In genomic region chr21:36260802-36261201, GRCh38 we compare ENCODE assay signal across 8 cellular contexts. TPM values are rescaled to one million over a fixed set of nuclear protein-coding genes. Genes with fewer than 3 reads are reported as not detected.
DNase-seq lines count a peak whose midpoint lies in the region; ATAC-seq and TF ChIP-seq lines count a peak whose summit lies in the region.
"Had no signal": no experiment of that assay in that cellular context is flagged by ENCODE, and none has a peak within 500 bp of the region (broad histone marks: within the 10 kb centered on the region; RNA-seq: fewer than 3 reads in every experiment).

No MANE protein-coding gene starts in this region.

- WGBS in mesendoderm (ENCODE audit: extremely low coverage, insufficient coverage, low lambda C conversion rate): no CpG with 5 or more reads among the region's 5 CpGs

- H3K9me3 Mint-ChIP-seq in WTC11: no peaks in the 10 kb centered on the region

- H4K5ac ChIP-seq in mesendoderm (ENCODE audit: low read length): no peak overlapping the region

- H3K27me3 ChIP-seq in subcutaneous abdominal adipose tissue (ENCODE audit: control insufficient read depth in 5 of 5, insufficient read depth in 4 of 5, low read length in 5 of 5) (no peaks in the 10 kb centered on the region), mesendoderm (ENCODE audit: insufficient read depth, low read length, poor library complexity) (no peaks in the 10 kb centered on the region)

- ATAC-seq in HG03139 (IDR thresholded peaks at IDR 0.05; ENCODE audit: unreplicated experiment): peak; percentile 16
- ATAC-seq in WTC11: no peak
- peak; percentile 72 for ATAC-seq in left colon
- ATAC-seq in HG03175 (IDR thresholded peaks at IDR 0.05; ENCODE audit: unreplicated experiment): no peak

- CTCF ChIA-PET in WTC11 (lab: Charles Lee): interaction anchor here (0.9 to 2.6 kb wide), 3 partner anchors 11 to 50 kb away, joined by 3 to 8 read pairs (median 3); no protein-coding TSS in a partner anchor

- H3K4me2 ChIP-seq in mesendoderm (ENCODE audit: low read length): no peak overlapping the region

- H2BK15ac ChIP-seq in mesendoderm (replicated peaks; ENCODE audit: low read depth): no peak overlapping the region

- no peak overlapping the region for H2BK120ac ChIP-seq in mesendoderm (ENCODE audit: low read depth, low read length)

- H3K79me2 ChIP-seq in mesendoderm (ENCODE audit: control insufficient read depth, insufficient read depth, low read length): no peaks in the 10 kb centered on the region

- peaks cover 5 to 41% (median 18%) of the 10 kb centered on the region in 5 donors for H3K36me3 ChIP-seq in subcutaneous abdominal adipose tissue (ENCODE audit: control insufficient read depth in 5 of 5, insufficient read depth in 5 of 5, low read length in 5 of 5)
- H3K36me3 ChIP-seq in mesendoderm (ENCODE audit: control insufficient read depth, insufficient read depth, low read length): no peaks in the 10 kb centered on the region

- no peak overlapping the region for H2BK5ac ChIP-seq in mesendoderm (ENCODE audit: low read length)

- peak overlapping the region in 3 of 5 donors; percentile 80 to 98 (median 86) for H3K9ac ChIP-seq in subcutaneous abdominal adipose tissue (ENCODE audit: low read length in 5 of 5)
- no peak overlapping the region for H3K9ac ChIP-seq in mesendoderm (ENCODE audit: low read length)

- no peak overlapping the region for H2AK5ac ChIP-seq in mesendoderm (ENCODE audit: low read length)

- H3K79me1 ChIP-seq in mesendoderm (ENCODE audit: low read length): no peaks in the 10 kb centered on the region

- TF ChIP-seq CTCF in WTC11 (IDR thresholded peaks at IDR 0.05): 0 out of 2 replicates have a peak, but pooled peaks have one; percentile 8

- no peaks in the 10 kb centered on the region; the same call in 1 of the 2 replicates for H3K36me3 Mint-ChIP-seq in WTC11

- POLR2A ChIA-PET in WTC11 (lab: Charles Lee): no interaction called here

- no peak overlapping the region for H3K4me3 Mint-ChIP-seq in WTC11

- peak overlapping the region in 4 of 5 donors; percentile 78 to 93 (median 84) for H3K4me3 ChIP-seq in subcutaneous abdominal adipose tissue (ENCODE audit: low read depth in 1 of 5, low read length in 5 of 5)
- H3K4me3 ChIP-seq in mesendoderm (ENCODE audit: low read length): no peak overlapping the region

- no peaks in the 10 kb centered on the region for H3K9me3 ChIP-seq in subcutaneous abdominal adipose tissue (ENCODE audit: control insufficient read depth in 5 of 5, low read length in 5 of 5)

- no peak overlapping the region for H4K8ac ChIP-seq in mesendoderm (ENCODE audit: low read depth, low read length)

- no peaks in the 10 kb centered on the region for H3K27me3 Mint-ChIP-seq in WTC11 (ENCODE audit: low read depth)

- H3K27ac ChIP-seq in subcutaneous abdominal adipose tissue (ENCODE audit: low read depth, low read length) (peak overlapping the region; percentile 97), mesendoderm (ENCODE audit: low read depth, low read length) (no peak overlapping the region)

- H3K4me1 Mint-ChIP-seq in WTC11: 0 out of 2 replicates have a peak, but pooled peaks cover 2% of the 10 kb centered on the region

- no peak overlapping the region for H3K4ac ChIP-seq in mesendoderm (ENCODE audit: low read depth, low read length)

- DNase-seq in WTC11 (ENCODE audit: low spot score) (no peak), left colon (no peak), NCI-H2171 treated with DMSO at 0.1 percent for 48 hours (lab: John Stamatoyannopoulos, UW) (no peak), mesendoderm (no peak)
- DNase-seq: islet precursor cell had no signal

- no peak overlapping the region for H3K23ac ChIP-seq in mesendoderm (ENCODE audit: low read length)

- no peak overlapping the region for H3K27ac Mint-ChIP-seq in WTC11

- peaks cover 0 to 10% (median 4%) of the 10 kb centered on the region in 5 donors for H3K4me1 ChIP-seq in subcutaneous abdominal adipose tissue (ENCODE audit: control insufficient read depth in 5 of 5, insufficient read depth in 5 of 5, low read length in 5 of 5)
- H3K4me1 ChIP-seq in mesendoderm (ENCODE audit: control insufficient read depth, low read depth, low read length): no peaks in the 10 kb centered on the region

- H3K56ac ChIP-seq in mesendoderm (ENCODE audit: low read length): no peak overlapping the region

- no peak overlapping the region for H3K18ac ChIP-seq in mesendoderm (ENCODE audit: low read length)

- intact Hi-C loops in left colon (cut with DNase I, micrococcal nuclease): loop anchor here in 1 of 2 donors (10.0 kb wide), 1 partner anchor 54 kb away; no protein-coding TSS in a partner anchor

TF ChIP-seq in WTC11, 78 proteins besides CTCF, POLR2A, EP300 and RAD21:
- no peak for TF ChIP-seq HMGA2 (CRISPR knock-in tag; IDR thresholded peaks at IDR 0.05)
- TF ChIP-seq SMAD3 (CRISPR knock-in tag; IDR thresholded peaks at IDR 0.05; ENCODE audit: borderline replicate concordance): no peak
- TF ChIP-seq ZBTB43 (CRISPR knock-in tag; IDR thresholded peaks at IDR 0.05): no peak
- no peak for TF ChIP-seq FOXK1 (CRISPR knock-in tag; IDR thresholded peaks at IDR 0.05)
- TF ChIP-seq OVOL2 (CRISPR knock-in tag; IDR thresholded peaks at IDR 0.05; ENCODE audit: borderline replicate concordance): no peak
- TF ChIP-seq ELF4 (CRISPR knock-in tag; IDR thresholded peaks at IDR 0.05; ENCODE audit: low read depth): no peak
- TF ChIP-seq SP1 (CRISPR knock-in tag; conservative IDR thresholded peaks at IDR 0.05): no peak
TF ChIP-seq in WTC11: peak in this region for 0.

RNA-seq across cellular contexts. Expression of gene MORC3, which starts 59.2 kb away (rescaled TPM):
- total RNA-seq in WTC11 (2021) (15.9 to 17.2 TPM (median 16.1 TPM) in 3 replicates), left colon (10 to 100 TPM; 23.4 to 29.7 TPM)
- polyA plus RNA-seq in mesendoderm (2013, experiment 1 of 2): 9.4 TPM
- polyA plus RNA-seq in mesendoderm (2013, experiment 2 of 2): 10.0 TPM

Comparison
In these comparisons a context has a peak if more than half of its experiments do, and no peak if none do; other contexts are left out.
1. ATAC-seq: peak in HG03139 (single experiment) and left colon (single experiment); none in WTC11 (single experiment) and HG03175 (single experiment).